ENCODE assay signal across 33 cellular contexts in the genomic region with DNA sequence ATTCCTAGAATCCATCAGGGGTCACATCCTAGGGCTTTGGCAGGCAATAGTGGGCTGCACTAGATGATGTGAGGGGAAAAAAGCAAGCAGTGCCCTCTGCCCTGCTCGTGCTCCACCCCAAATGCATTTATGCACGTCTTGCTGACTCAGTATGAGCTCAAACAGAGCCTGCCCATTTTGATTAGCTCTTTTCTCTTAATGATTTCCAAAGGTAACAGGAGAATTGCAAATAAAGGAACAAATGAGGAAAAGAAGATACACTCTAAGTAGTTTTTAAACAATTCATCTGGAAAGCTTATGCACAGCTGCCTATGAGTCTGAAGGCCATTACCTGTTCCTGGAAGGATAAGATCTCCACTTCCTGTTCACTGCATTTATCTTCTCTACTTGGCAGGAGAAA.
"Had no signal": no experiment of that assay in that cellular context is flagged by ENCODE, and none has a peak within 500 bp of the region (broad histone marks: within the 10 kb centered on the region; RNA-seq: fewer than 3 reads in every experiment).

No MANE protein-coding gene starts in this region.

- H3K27ac ChIP-seq: esophagus squamous epithelium, ovary, skin epidermis, upper lobe of left lung, vagina had no signal

- H3K27ac Mint-ChIP-seq: activated naive CD8-positive, alpha-beta T cell; activated T-cell treated with anti-CD3 and anti-CD28 coated beads, Interleukin-2, amount 50 U/mL, for 72 hours; mesothelial cell of epicardium; naive B cell; nephron progenitor cell; progenitor cell of endocrine pancreas; stimulated activated memory B cell treated with anti-CD40 and anti-IgM and Interleukin-4, amounts not matched to agents 10 μg/mL and 1 μg/mL and 100 μg/mL, for 72 hours; stimulated activated naive CD8-positive, alpha-beta T cell treated with anti-CD3 and anti-CD28 coated beads, Interleukin-15, amount 100 ng/mL, for 72 hours; T-helper 2 cell treated with Interferon-gamma antibody and Interleukin-4, amounts not matched to agents 5 μg/mL and 100 μg/mL, for 36 hours had no signal

- H3K27me3 Mint-ChIP-seq: activated naive CD8-positive, alpha-beta T cell; progenitor cell of endocrine pancreas; stimulated activated naive CD8-positive, alpha-beta T cell treated with anti-CD3 and anti-CD28 coated beads, Interleukin-15, amount 100 ng/mL, for 72 hours had no signal

- H3K4me1 ChIP-seq: esophagus squamous epithelium, upper lobe of left lung, vagina had no signal

- H3K4me1 Mint-ChIP-seq: central memory CD8-positive, alpha-beta T cell; stimulated activated memory B cell treated with anti-CD40 and anti-IgM and Interleukin-4, amounts not matched to agents 10 μg/mL and 1 μg/mL and 100 μg/mL, for 72 hours; stimulated activated naive CD8-positive, alpha-beta T cell treated with anti-CD3 and anti-CD28 coated beads, Interleukin-15, amount 100 ng/mL, for 72 hours had no signal

- DNase-seq: activated CD4-positive, alpha-beta T cell treated with anti-CD3 and anti-CD28 coated beads for 4 hours; activated CD4-positive, alpha-beta T cell treated with anti-CD3 and anti-CD28 coated beads, Interleukin-2, amount 50 U/mL, for 4 hours; activated naive CD4-positive, alpha-beta T cell; activated T-cell treated with anti-CD3 and anti-CD28 coated beads for 4 hours; activated T-cell treated with anti-CD3 and anti-CD28 coated beads, Interleukin-2, amount 50 U/mL, for 72 hours; anterior cingulate cortex; dermis blood vessel endothelial cell; effector CD4-positive, alpha-beta T cell; esophagus squamous epithelium; glutamatergic neuron; hippocampal formation; naive B cell; nephron progenitor cell; ovary; retina; stimulated activated CD4-positive, alpha-beta T cell treated with anti-CD3 and anti-CD28 coated beads, Interleukin-12 subunit alpha, Interleukin-12 subunit beta, amount 100 ng/mL, for 4 hours; stimulated activated CD4-positive, alpha-beta T cell treated with anti-CD3 and anti-CD28 coated beads, Interleukin-4, amount 100 ng/mL, for 24 hours; stimulated activated naive CD8-positive, alpha-beta T cell treated with anti-CD3 and anti-CD28 coated beads, Interleukin-15, amount 100 ng/mL, for 72 hours; substantia nigra; upper lobe of left lung had no signal

- H3K4me3 Mint-ChIP-seq: activated naive CD8-positive, alpha-beta T cell; activated T-cell treated with anti-CD3 and anti-CD28 coated beads, Interleukin-2, amount 50 U/mL, for 72 hours; central memory CD8-positive, alpha-beta T cell; mesothelial cell of epicardium; naive B cell; nephron progenitor cell; stimulated activated memory B cell treated with anti-CD40 and anti-IgM and Interleukin-4, amounts not matched to agents 10 μg/mL and 1 μg/mL and 100 μg/mL, for 72 hours; stimulated activated naive CD8-positive, alpha-beta T cell treated with anti-CD3 and anti-CD28 coated beads, Interleukin-15, amount 100 ng/mL, for 72 hours; T-helper 2 cell treated with Interferon-gamma antibody and Interleukin-4, amounts not matched to agents 5 μg/mL and 100 μg/mL, for 36 hours had no signal

- H3K27me3 ChIP-seq: esophagus squamous epithelium, ovary, upper lobe of left lung, vagina had no signal

- H3K9me3 ChIP-seq: esophagus squamous epithelium, ovary, upper lobe of left lung, vagina had no signal

- FAIRE-seq: bronchial epithelial cell, colon, frontal cortex, keratinocyte had no signal

- H3K9me3 Mint-ChIP-seq: activated T-cell treated with anti-CD3 and anti-CD28 coated beads, Interleukin-2, amount 50 U/mL, for 72 hours; central memory CD8-positive, alpha-beta T cell; naive B cell; nephron progenitor cell; stimulated activated memory B cell treated with anti-CD40 and anti-IgM and Interleukin-4, amounts not matched to agents 10 μg/mL and 1 μg/mL and 100 μg/mL, for 72 hours; T-helper 2 cell treated with Interferon-gamma antibody and Interleukin-4, amounts not matched to agents 5 μg/mL and 100 μg/mL, for 36 hours had no signal

- ATAC-seq: activated T-cell treated with anti-CD3 and anti-CD28 coated beads, Interleukin-2, amount 50 U/mL, for 72 hours; sciatic nerve; stimulated activated memory B cell treated with anti-CD40 and anti-IgM and Interleukin-4, amounts not matched to agents 10 μg/mL and 1 μg/mL and 100 μg/mL, for 72 hours; stimulated activated naive CD8-positive, alpha-beta T cell treated with anti-CD3 and anti-CD28 coated beads, Interleukin-15, amount 100 ng/mL, for 72 hours had no signal

- H3K36me3 Mint-ChIP-seq: activated naive CD8-positive, alpha-beta T cell; mesothelial cell of epicardium; naive B cell; stimulated activated memory B cell treated with anti-CD40 and anti-IgM and Interleukin-4, amounts not matched to agents 10 μg/mL and 1 μg/mL and 100 μg/mL, for 72 hours had no signal

- H3K36me3 ChIP-seq: esophagus squamous epithelium, ovary, upper lobe of left lung, vagina had no signal

- H3K4me3 ChIP-seq: esophagus squamous epithelium, ovary, skin epidermis, upper lobe of left lung, vagina had no signal
